11 cellular contexts compared by ENCODE assay signal in the genomic region with DNA sequence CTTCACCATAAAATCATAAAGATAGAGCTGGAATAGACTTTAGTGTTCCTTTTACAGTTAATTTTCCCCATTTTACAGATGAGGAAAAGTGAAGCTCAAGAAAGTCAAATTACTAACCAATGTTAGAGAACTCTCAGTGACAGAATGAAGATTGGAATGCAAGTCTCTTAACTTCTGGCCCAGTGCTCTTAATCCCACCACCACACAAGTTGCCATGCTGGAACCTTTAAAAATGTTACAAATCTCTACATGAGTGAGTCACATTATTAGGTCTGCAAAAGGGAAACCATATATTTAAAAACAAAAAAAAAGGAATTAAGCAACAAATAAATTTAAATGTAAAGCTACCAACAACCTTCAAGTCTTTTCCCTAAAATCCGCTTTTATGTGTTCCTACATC. TPM values are rescaled to one million over a fixed set of nuclear protein-coding genes. Genes with fewer than 3 reads are reported as not detected.
DNase-seq lines count a peak whose midpoint lies in the region; TF ChIP-seq lines count a peak whose summit lies in the region.
"Had no signal": no experiment of that assay in that cellular context is flagged by ENCODE, and none has a peak within 500 bp of the region (broad histone marks: within the 10 kb centered on the region; RNA-seq: fewer than 3 reads in every experiment).

No MANE protein-coding gene starts in this region.

- in situ Hi-C loops in brain microvascular endothelial cell (cut with HindIII; ENCODE audit: low pct_ligation_motif_present, low sequenced_read_pairs) = no loop called here
- in situ Hi-C loops in transverse colon (cut with MboI; ENCODE audit: low pct_ligation_motif_present in 1 of 4, low pct_unique_long_range_greater_than_20kb in 1 of 4, low sequenced_read_pairs in 3 of 4) = no loop called here

- TF ChIP-seq CTCF in brain microvascular endothelial cell (IDR thresholded peaks at IDR 0.05; ENCODE audit: low read depth, low read length, missing control alignments) (no peak), transverse colon (IDR thresholded peaks at IDR 0.05) (no peak), OCI-LY7 (conservative IDR thresholded peaks at IDR 0.05; ENCODE audit: low read length) (no peak)

- H3K9me3 ChIP-seq in HUES64 (ENCODE audit: insufficient read depth, low read depth, low read length) (no peaks in the 10 kb centered on the region), transverse colon (no peaks in the 10 kb centered on the region), OCI-LY7 (ENCODE audit: low read length) (no peaks in the 10 kb centered on the region)
- H3K9me3 ChIP-seq: suprapubic skin had no signal

- H3K4me1 ChIP-seq in HUES64 (ENCODE audit: insufficient read depth, low read length) = peaks cover 30% of the 10 kb centered on the region
- H3K4me1 ChIP-seq in transverse colon = peaks cover 22 to 77% (median 35%) of the 10 kb centered on the region in 4 donors
- H3K4me1 ChIP-seq in OCI-LY7 (ENCODE audit: insufficient read depth, low read length, poor library complexity, severe bottlenecking) = peaks cover 26% of the 10 kb centered on the region

- peaks cover 15% of the 10 kb centered on the region; the same call in 1 of the 2 replicates for H4K20me1 ChIP-seq in OCI-LY7 (ENCODE audit: insufficient read depth, low read length)

- H3K79me2 ChIP-seq in OCI-LY7 (ENCODE audit: insufficient read depth, low read depth, low read length) = no peaks in the 10 kb centered on the region

- H3K4me2 ChIP-seq in OCI-LY7 (ENCODE audit: low read length) = no peak overlapping the region

- no peak overlapping the region for H3K9ac ChIP-seq in HUES64 (ENCODE audit: low read depth, low read length)

- intact Hi-C loops in transverse colon (cut with DNase I; ENCODE audit: low total_unique reads) = no loop called here
- intact Hi-C loops in OCI-LY7 (cut with micrococcal nuclease; ENCODE audit: unreplicated experiment) = no loop called here

- 100% methylated on average over 1 of the region's 1 CpG for WGBS in HUES64
- WGBS in transverse colon (ENCODE audit: low coverage in 1 of 2), 2 donors = 95 to 100% methylated on average over 1 of the region's 1 CpG

- TF ChIP-seq EP300 in transverse colon (IDR thresholded peaks at IDR 0.05; ENCODE audit: low read depth) = no peak

- H3K36me3 ChIP-seq in HUES64 (ENCODE audit: insufficient read depth, low read length) (no peaks in the 10 kb centered on the region), brain microvascular endothelial cell (replicated peaks) (no peaks in the 10 kb centered on the region), transverse colon (no peaks in the 10 kb centered on the region), OCI-LY7 (ENCODE audit: insufficient read depth, low read length) (no peaks in the 10 kb centered on the region)
- H3K36me3 ChIP-seq: suprapubic skin had no signal

- no peak overlapping the region for H2AFZ ChIP-seq in OCI-LY7 (ENCODE audit: low read length)

- CTCF ChIA-PET in OCI-LY7 (lab: Charles Lee; ENCODE audit: unreplicated experiment) = no interaction called here

- POLR2A ChIA-PET in OCI-LY7 (lab: Charles Lee) = interaction anchor here (1.1 kb wide), 1 partner anchor 53 kb away, joined by 5 read pairs; no protein-coding TSS in a partner anchor

- no peak for TF ChIP-seq POLR2A in transverse colon (IDR thresholded peaks at IDR 0.05)

- H3K27ac ChIP-seq in HUES64 (ENCODE audit: low read depth, low read length) (no peak overlapping the region), brain microvascular endothelial cell (peak overlapping the region; percentile 1), transverse colon (peak overlapping the region in 3 of 4 donors; percentile 92 to 99 (median 94)), OCI-LY7 (ENCODE audit: low read depth, low read length, poor library complexity, severe bottlenecking) (no peak overlapping the region)

- no TSS peak for BruUV-seq in OCI-LY7 (replicated peaks; lab: Mats Ljungman, UMichigan)

- peak; percentile 27 for DNase-seq in brain microvascular endothelial cell
- DNase-seq in iris pigment epithelial cell (ENCODE audit: low read depth) = peak; percentile 92
- DNase-seq in transverse colon = no peak
- no peak for DNase-seq in NCI-H345 (lab: John Stamatoyannopoulos, UW)
- DNase-seq in OCI-LY7 (ENCODE audit: low spot score) = no peak
- no peak for DNase-seq in NCI-H2107 treated with DMSO at 0.1 percent for 48 hours (lab: John Stamatoyannopoulos, UW; ENCODE audit: unreplicated experiment)
- DNase-seq: activated CD4-positive, alpha-beta memory T cell treated with anti-CD3 and anti-CD28 coated beads for 36 hours; COR-L47; NCI-H187 treated with DMSO at 0.1 percent for 48 hours had no signal

- H3K9me2 ChIP-seq in OCI-LY7 (ENCODE audit: insufficient read depth, low read length) = no peaks in the 10 kb centered on the region

- peak overlapping the region; percentile 96 for H3K4me3 ChIP-seq in HUES64 (ENCODE audit: low read length)
- no peak overlapping the region for H3K4me3 ChIP-seq in brain microvascular endothelial cell (ENCODE audit: low read depth, low read length)
- no peak overlapping the region for H3K4me3 ChIP-seq in transverse colon
- H3K4me3 ChIP-seq in OCI-LY7 (ENCODE audit: low read depth, low read length, poor library complexity, severe bottlenecking) = no peak overlapping the region

- H3K27me3 ChIP-seq in HUES64 (ENCODE audit: insufficient read depth, low read length) (peaks cover 11% of the 10 kb centered on the region), brain microvascular endothelial cell (replicated peaks) (no peaks in the 10 kb centered on the region), transverse colon (peaks cover 7% of the 10 kb centered on the region)
- H3K27me3 ChIP-seq: suprapubic skin had no signal

RNA-seq across cellular contexts. Expression of gene NCKAP1, which starts 3.5 kb away (rescaled TPM):
- 102 TPM for polyA plus RNA-seq in HUES64 (2013, experiment 1 of 2)
- 106 TPM for polyA plus RNA-seq in HUES64 (2013, experiment 2 of 2)
- 10 to 100 TPM; 45.3 to 99.7 (median 74.3) TPM for total RNA-seq in transverse colon
- total RNA-seq in OCI-LY7 (2014; rRNA removed; shearing (Covaris generic)) = 0.06 TPM in 1 of 2 replicates, not detected in the other
- total RNA-seq in OCI-LY7 (2022) = 0.55 and 1.7 TPM in 2 replicates

RNA-seq across cellular contexts. Expression of gene DUSP19, which starts 43.7 kb away (rescaled TPM):
- polyA plus RNA-seq in HUES64 (2013, experiment 1 of 2) = 0.55 TPM
- 0.70 TPM for polyA plus RNA-seq in HUES64 (2013, experiment 2 of 2)
- total RNA-seq in transverse colon (1 to 10 TPM in 3 of 4 donors, not detected in 1; 1.6 to 2.7 (median 1.8) TPM), OCI-LY7 (2022) (3.9 and 4.0 TPM in 2 replicates)
- total RNA-seq in OCI-LY7 (2014; rRNA removed; shearing (Covaris generic)) = 1.0 and 1.2 TPM in 2 replicates

Comparison
In these comparisons a context has a peak if more than half of its experiments do, and no peak if none do; other contexts are left out.
1. H3K27ac ChIP-seq: peak in brain microvascular endothelial cell (single experiment) and transverse colon (3 of 4); none in HUES64 (single experiment) and OCI-LY7 (single experiment).
2. DNase-seq: peak in brain microvascular endothelial cell (single experiment) and iris pigment epithelial cell (single experiment); none in transverse colon (single experiment), NCI-H345 (single experiment), OCI-LY7 (single experiment) and NCI-H2107 treated with DMSO at 0.1 percent for 48 hours (single experiment).
3. RNA of gene NCKAP1, which starts 3.5 kb away (total RNA-seq): 45.3 to 99.7 TPM in transverse colon; 0.06 to 1.7 TPM in OCI-LY7; every median in the first group is over 10 times any median in the second.